9 cellular contexts compared by ENCODE assay signal in genomic region chr2:177753682-177754475, GRCh38.
DNase-seq lines count a peak whose midpoint lies in the region; TF ChIP-seq lines count a peak whose summit lies in the region.
"Had no signal": no experiment of that assay in that cellular context is flagged by ENCODE, and none has a peak within 500 bp of the region (broad histone marks: within the 10 kb centered on the region; RNA-seq: fewer than 3 reads in every experiment).

No MANE protein-coding gene starts in this region.

- peak in 4 of 6 experiments; percentile 6 to 17 (median 11) for DNase-seq in stimulated activated naive CD4-positive, alpha-beta T cell (lab: John Stamatoyannopoulos, UW)
- no peak for DNase-seq in stimulated activated naive CD4-positive, alpha-beta T cell treated with Interleukin-2 at 50 U/mL for 16 hours (lab: John Stamatoyannopoulos, UW)
- DNase-seq in RPMI7951 (ENCODE audit: low read depth) (peak; percentile 91), epithelial cell of proximal tubule (ENCODE audit: low read depth) (peak; percentile 10), H4 (ENCODE audit: low spot score) (no peak)
- no peak for DNase-seq in activated T-cell treated with anti-CD3 and anti-CD28 coated beads, Interleukin-2, amount 50 U/mL, for 48 hours
- no peak for DNase-seq in stimulated activated CD8-positive, alpha-beta memory T cell treated with anti-CD3 and anti-CD28 coated beads, Interleukin-4, amount 100 ng/mL, for 48 hours
- DNase-seq: activated T-cell treated with anti-CD3 and anti-CD28 coated beads, Interleukin-2, amount 50 U/mL, for 72 hours had no signal

- no peaks in the 10 kb centered on the region for H3K27me3 ChIP-seq in muscle layer of colon (ENCODE audit: control insufficient read depth in 1 of 2, insufficient read depth in 2 of 2, low read length in 2 of 2)

- H3K4me3 ChIP-seq in epithelial cell of proximal tubule (ENCODE audit: low read depth, low read length) (no peak overlapping the region), muscle layer of colon (ENCODE audit: low read depth in 1 of 2, low read length in 2 of 2) (no peak overlapping the region)

- no peaks in the 10 kb centered on the region for H3K9me3 ChIP-seq in muscle layer of colon (ENCODE audit: low read length)

- H3K36me3 ChIP-seq in muscle layer of colon (ENCODE audit: insufficient read depth, low read length): no peaks in the 10 kb centered on the region

- peaks cover 39% of the 10 kb centered on the region for H3K4me1 ChIP-seq in muscle layer of colon (ENCODE audit: insufficient read depth, low read length)

- H3K27ac ChIP-seq in muscle layer of colon (ENCODE audit: low read depth, low read length): peak overlapping the region; percentile 53

- no peak for TF ChIP-seq CTCF in epithelial cell of proximal tubule (conservative IDR thresholded peaks at IDR 0.05; ENCODE audit: low read depth, low read length)

- H3K9ac ChIP-seq in muscle layer of colon (ENCODE audit: low read length): no peak overlapping the region

Comparison
In these comparisons a context has a peak if more than half of its experiments do, and no peak if none do; other contexts are left out.
1. DNase-seq: peak in stimulated activated naive CD4-positive, alpha-beta T cell (4 of 6), RPMI7951 (single experiment) and epithelial cell of proximal tubule (single experiment); none in stimulated activated naive CD4-positive, alpha-beta T cell treated with Interleukin-2 at 50 U/mL for 16 hours (single experiment), H4 (single experiment), activated T-cell treated with anti-CD3 and anti-CD28 coated beads, Interleukin-2, amount 50 U/mL, for 48 hours (0 of 2) and stimulated activated CD8-positive, alpha-beta memory T cell treated with anti-CD3 and anti-CD28 coated beads, Interleukin-4, amount 100 ng/mL, for 48 hours (single experiment).